ENCODE assay signal across 1 cellular context in the genomic region with DNA sequence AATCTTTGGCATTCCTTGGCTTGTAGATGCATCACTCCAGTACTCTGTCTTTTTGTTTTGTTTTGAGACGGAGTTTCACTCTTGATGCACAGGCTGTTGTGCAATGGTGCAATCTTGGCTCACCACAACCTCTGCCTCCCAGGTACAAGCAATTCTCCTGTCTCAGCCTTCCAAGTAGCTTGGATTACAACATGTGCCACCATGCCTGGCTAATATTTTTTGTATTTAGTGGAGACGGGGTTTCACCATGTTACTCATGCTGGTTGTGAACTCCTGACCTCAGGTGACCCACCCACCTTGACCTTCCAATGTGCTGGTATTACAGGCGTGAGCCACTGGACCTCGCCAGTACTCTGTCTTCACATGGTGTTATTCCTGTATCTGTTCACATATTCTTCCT.
TF ChIP-seq lines count a peak whose summit lies in the region.

No MANE protein-coding gene starts in this region.

TF ChIP-seq in liver, 16 proteins besides CTCF, POLR2A, EP300 and RAD21 (continued from another document):
- TF ChIP-seq, protein P1, sequence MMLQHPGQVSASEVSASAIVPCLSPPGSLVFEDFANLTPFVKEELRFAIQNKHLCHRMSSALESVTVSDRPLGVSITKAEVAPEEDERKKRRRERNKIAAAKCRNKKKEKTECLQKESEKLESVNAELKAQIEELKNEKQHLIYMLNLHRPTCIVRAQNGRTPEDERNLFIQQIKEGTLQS (IDR thresholded peaks at IDR 0.05) = peak; percentile 21
- TF ChIP-seq, protein P2, sequence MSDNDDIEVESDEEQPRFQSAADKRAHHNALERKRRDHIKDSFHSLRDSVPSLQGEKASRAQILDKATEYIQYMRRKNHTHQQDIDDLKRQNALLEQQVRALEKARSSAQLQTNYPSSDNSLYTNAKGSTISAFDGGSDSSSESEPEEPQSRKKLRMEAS (IDR thresholded peaks at IDR 0.05) = no peak
- TF ChIP-seq EGR1 (IDR thresholded peaks at IDR 0.05; ENCODE audit: low read depth in 2 of 2) = no peak
- TF ChIP-seq YY1 (IDR thresholded peaks at IDR 0.05) = no peak
- no peak for TF ChIP-seq JUND (IDR thresholded peaks at IDR 0.05)
- TF ChIP-seq, protein P3, sequence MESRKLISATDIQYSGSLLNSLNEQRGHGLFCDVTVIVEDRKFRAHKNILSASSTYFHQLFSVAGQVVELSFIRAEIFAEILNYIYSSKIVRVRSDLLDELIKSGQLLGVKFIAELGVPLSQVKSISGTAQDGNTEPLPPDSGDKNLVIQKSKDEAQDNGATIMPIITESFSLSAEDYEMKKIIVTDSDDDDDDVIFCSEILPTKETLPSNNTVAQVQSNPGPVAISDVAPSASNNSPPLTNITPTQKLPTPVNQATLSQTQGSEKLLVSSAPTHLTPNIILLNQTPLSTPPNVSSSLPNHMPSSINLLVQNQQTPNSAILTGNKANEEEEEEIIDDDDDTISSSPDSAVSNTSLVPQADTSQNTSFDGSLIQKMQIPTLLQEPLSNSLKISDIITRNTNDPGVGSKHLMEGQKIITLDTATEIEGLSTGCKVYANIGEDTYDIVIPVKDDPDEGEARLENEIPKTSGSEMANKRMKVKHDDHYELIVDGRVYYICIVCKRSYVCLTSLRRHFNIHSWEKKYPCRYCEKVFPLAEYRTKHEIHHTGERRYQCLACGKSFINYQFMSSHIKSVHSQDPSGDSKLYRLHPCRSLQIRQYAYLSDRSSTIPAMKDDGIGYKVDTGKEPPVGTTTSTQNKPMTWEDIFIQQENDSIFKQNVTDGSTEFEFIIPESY (IDR thresholded peaks at IDR 0.05) = no peak
